37 cellular contexts compared by ENCODE assay signal in genomic region chr12:43980627-43981191, GRCh38.
"Had no signal": no experiment of that assay in that cellular context is flagged by ENCODE, and none has a peak within 500 bp of the region (broad histone marks: within the 10 kb centered on the region; RNA-seq: fewer than 3 reads in every experiment).

No MANE protein-coding gene starts in this region.

- DNase-seq: activated B cell treated with CpG ODN at 0.5 μM for 24 hours; activated CD4-positive, alpha-beta memory T cell treated with anti-CD3 and anti-CD28 coated beads for 36 hours; activated CD4-positive, alpha-beta T cell treated with anti-CD3 and anti-CD28 coated beads for 4 hours; activated CD4-positive, alpha-beta T cell treated with anti-CD3 and anti-CD28 coated beads, Interleukin-2, amount 10 ng/mL, durations not matched to agents 24 days and 14 days; activated CD4-positive, alpha-beta T cell treated with anti-CD3 and anti-CD28 coated beads, Interleukin-2, amount 50 U/mL, for 1 hour; activated CD4-positive, alpha-beta T cell treated with anti-CD3 and anti-CD28 coated beads, Interleukin-2, amount 50 U/mL, for 4 hours; activated CD4-positive, CD25-positive, alpha-beta regulatory T cell treated with anti-CD3 and anti-CD28 coated beads, Interleukin-2, amount 50 U/mL, for 72 hours; activated CD8-positive, alpha-beta memory T cell treated with anti-CD3 and anti-CD28 coated beads, Interleukin-2, amount 50 U/mL, for 4 hours; activated CD8-positive, alpha-beta T cell treated with anti-CD3 and anti-CD28 coated beads for 36 hours; activated effector memory CD4-positive, alpha-beta T cell treated with anti-CD3 and anti-CD28 coated beads, Interleukin-2, amount 50 U/mL, for 16 hours; activated gamma-delta T cell treated with Interleukin-2 at 50 U/mL for 16 hours; activated naive CD4-positive, alpha-beta T cell; activated naive CD4-positive, alpha-beta T cell treated with anti-CD3 and anti-CD28 coated beads for 36 hours; activated naive CD4-positive, alpha-beta T cell treated with anti-CD3 and anti-CD28 coated beads, Interleukin-2, amount 50 U/mL, for 16 hours; activated naive CD8-positive, alpha-beta T cell treated with anti-CD3 and anti-CD28 coated beads for 36 hours; activated T-cell treated with anti-CD3 and anti-CD28 coated beads for 4 hours; activated T-cell treated with anti-CD3 and anti-CD28 coated beads, Interleukin-2, amount 50 U/mL, for 1 hour; activated T-cell treated with anti-CD3 and anti-CD28 coated beads, Interleukin-2, amount 50 U/mL, for 4 hours; activated T-cell treated with anti-CD3 and anti-CD28 coated beads, Interleukin-2, amount 50 U/mL, for 72 hours; adrenal gland; amniotic stem cell; aorta; body of pancreas; brain microvascular endothelial cell; central memory CD4-positive, alpha-beta T cell; T-helper 1 cell; T-helper 2 cell; T-helper 9 cell had no signal

- H3K27ac ChIP-seq: adrenal gland, body of pancreas, brain microvascular endothelial cell, breast epithelium, VCaP had no signal

- ATAC-seq: activated CD8-positive, alpha-beta T cell treated with anti-CD3 and anti-CD28 coated beads for 36 hours; activated naive CD4-positive, alpha-beta T cell treated with anti-CD3 and anti-CD28 coated beads, Interleukin-2, amount 50 U/mL, for 72 hours; activated T-cell treated with anti-CD3 and anti-CD28 coated beads, Interleukin-2, amount 50 U/mL, for 4 hours; activated T-cell treated with anti-CD3 and anti-CD28 coated beads, Interleukin-2, amount 50 U/mL, for 72 hours; activated T-helper 17 cell treated with anti-CD3 and anti-CD28 coated beads, Interleukin-2, amount 50 U/mL, for 72 hours; body of pancreas had no signal

- H3K9me3 ChIP-seq: adrenal gland, body of pancreas had no signal

- H3K4me3 Mint-ChIP-seq: activated B cell treated with CpG ODN at 0.5 μM for 24 hours; activated CD4-positive, alpha-beta memory T cell treated with anti-CD3 and anti-CD28 coated beads for 36 hours; activated CD4-positive, alpha-beta T cell treated with anti-CD3 and anti-CD28 coated beads, Interleukin-2, amount 10 ng/mL, durations not matched to agents 24 days and 14 days; activated CD8-positive, alpha-beta T cell treated with anti-CD3 and anti-CD28 coated beads for 36 hours; activated naive CD4-positive, alpha-beta T cell treated with anti-CD3 and anti-CD28 coated beads for 36 hours; activated naive CD8-positive, alpha-beta T cell treated with anti-CD3 and anti-CD28 coated beads for 36 hours; activated T-cell treated with anti-CD3 and anti-CD28 coated beads, Interleukin-2, amount 50 U/mL, for 4 hours; activated T-cell treated with anti-CD3 and anti-CD28 coated beads, Interleukin-2, amount 50 U/mL, for 72 hours; activated T-helper 1 cell treated with anti-CD3 and anti-CD28 coated beads, Interleukin-12 subunit alpha, Interleukin-12 subunit beta, Interleukin-2, Interleukin-4 antibody, amounts not matched to agents 30 ng/mL and 10 ng/mL and 1 ng/mL, durations not matched to agents 14 hours and 24 hours and 36 hours; activated T-helper 17 cell treated with anti-CD3 and anti-CD28 coated beads, Interleukin-2, amount 50 U/mL, for 72 hours; T-helper 1 cell treated with Interleukin-12 subunit alpha and Interleukin-12 subunit beta and Interleukin-4 antibody, amounts not matched to agents 30 μg/mL and 1 μg/mL, for 36 hours; T-helper 2 cell treated with Interferon-gamma antibody and Interleukin-4, amounts not matched to agents 5 μg/mL and 100 μg/mL, for 36 hours had no signal

- H3K4me3 ChIP-seq: adrenal gland, body of pancreas, breast epithelium had no signal

- H3K4me1 ChIP-seq: adrenal gland, body of pancreas, breast epithelium had no signal

- H3K27me3 Mint-ChIP-seq: activated B cell treated with CpG ODN at 0.5 μM for 24 hours; activated CD4-positive, alpha-beta memory T cell treated with anti-CD3 and anti-CD28 coated beads for 36 hours; activated CD4-positive, alpha-beta T cell treated with anti-CD3 and anti-CD28 coated beads, Interleukin-2, amount 10 ng/mL, durations not matched to agents 24 days and 14 days; activated CD8-positive, alpha-beta T cell treated with anti-CD3 and anti-CD28 coated beads for 36 hours; activated naive CD8-positive, alpha-beta T cell treated with anti-CD3 and anti-CD28 coated beads for 36 hours; activated T-helper 17 cell treated with anti-CD3 and anti-CD28 coated beads, Interleukin-2, amount 50 U/mL, for 72 hours had no signal

- H3K9me3 Mint-ChIP-seq: activated CD4-positive, alpha-beta T cell treated with anti-CD3 and anti-CD28 coated beads, Interleukin-2, amount 10 ng/mL, durations not matched to agents 24 days and 14 days; activated T-helper 1 cell treated with anti-CD3 and anti-CD28 coated beads, Interleukin-12 subunit alpha, Interleukin-12 subunit beta, Interleukin-2, Interleukin-4 antibody, amounts not matched to agents 30 ng/mL and 10 ng/mL and 1 ng/mL, durations not matched to agents 14 hours and 24 hours and 36 hours; T-helper 1 cell treated with Interleukin-12 subunit alpha and Interleukin-12 subunit beta and Interleukin-4 antibody, amounts not matched to agents 30 μg/mL and 1 μg/mL, for 36 hours; T-helper 2 cell treated with Interferon-gamma antibody and Interleukin-4, amounts not matched to agents 5 μg/mL and 100 μg/mL, for 36 hours had no signal

- H3K27me3 ChIP-seq: adrenal gland, body of pancreas, brain microvascular endothelial cell, breast epithelium had no signal

- FAIRE-seq: astrocyte, TTC549 had no signal

- H3K4me1 Mint-ChIP-seq: activated B cell treated with CpG ODN at 0.5 μM for 24 hours; activated CD4-positive, alpha-beta T cell treated with anti-CD3 and anti-CD28 coated beads, Interleukin-2, amount 10 ng/mL, durations not matched to agents 24 days and 14 days; activated naive CD8-positive, alpha-beta T cell treated with anti-CD3 and anti-CD28 coated beads for 36 hours; activated T-helper 17 cell treated with anti-CD3 and anti-CD28 coated beads, Interleukin-2, amount 50 U/mL, for 72 hours had no signal

- H3K36me3 ChIP-seq: adrenal gland, brain microvascular endothelial cell, breast epithelium had no signal

- H3K27ac Mint-ChIP-seq: activated B cell treated with CpG ODN at 0.5 μM for 24 hours; activated CD4-positive, alpha-beta memory T cell treated with anti-CD3 and anti-CD28 coated beads for 36 hours; activated CD4-positive, alpha-beta T cell treated with anti-CD3 and anti-CD28 coated beads, Interleukin-2, amount 10 ng/mL, durations not matched to agents 24 days and 14 days; activated CD8-positive, alpha-beta T cell treated with anti-CD3 and anti-CD28 coated beads for 36 hours; activated naive CD4-positive, alpha-beta T cell treated with anti-CD3 and anti-CD28 coated beads for 36 hours; activated naive CD8-positive, alpha-beta T cell treated with anti-CD3 and anti-CD28 coated beads for 36 hours; activated T-cell treated with anti-CD3 and anti-CD28 coated beads, Interleukin-2, amount 50 U/mL, for 72 hours; activated T-helper 1 cell treated with anti-CD3 and anti-CD28 coated beads, Interleukin-12 subunit alpha, Interleukin-12 subunit beta, Interleukin-2, Interleukin-4 antibody, amounts not matched to agents 30 ng/mL and 10 ng/mL and 1 ng/mL, durations not matched to agents 14 hours and 24 hours and 36 hours; activated T-helper 17 cell treated with anti-CD3 and anti-CD28 coated beads, Interleukin-2, amount 50 U/mL, for 72 hours; T-helper 1 cell treated with Interleukin-12 subunit alpha and Interleukin-12 subunit beta and Interleukin-4 antibody, amounts not matched to agents 30 μg/mL and 1 μg/mL, for 36 hours; T-helper 2 cell treated with Interferon-gamma antibody and Interleukin-4, amounts not matched to agents 5 μg/mL and 100 μg/mL, for 36 hours had no signal
